In the genomic region with DNA sequence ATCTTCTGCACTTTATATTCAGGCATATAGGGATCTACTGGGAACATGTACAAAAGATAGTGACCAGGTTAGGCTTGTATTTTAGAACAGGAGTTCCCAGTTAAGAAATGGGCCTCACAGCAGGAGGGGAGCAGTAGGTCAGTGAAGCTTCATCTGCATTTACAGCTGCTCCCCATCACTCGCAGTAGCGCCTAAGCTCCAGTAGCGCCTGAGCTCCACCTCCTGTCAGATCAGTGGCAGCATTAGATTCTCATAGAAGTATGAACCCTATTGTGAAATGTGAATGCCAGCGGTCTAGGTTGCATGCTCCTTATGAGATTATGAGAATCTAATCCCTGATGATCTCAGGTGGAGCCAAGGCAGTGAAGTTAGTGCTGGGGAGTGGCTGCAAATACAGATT, we compare ENCODE assay signal across 29 cellular contexts.
DNase-seq lines count a peak whose midpoint lies in the region; ATAC-seq and TF ChIP-seq lines count a peak whose summit lies in the region.
"Had no signal": no experiment of that assay in that cellular context is flagged by ENCODE, and none has a peak within 500 bp of the region (broad histone marks: within the 10 kb centered on the region; RNA-seq: fewer than 3 reads in every experiment).

No MANE protein-coding gene starts in this region.

- H3K9me3 ChIP-seq in breast epithelium, result no peaks in the 10 kb centered on the region
- no peaks in the 10 kb centered on the region for H3K9me3 ChIP-seq in SJCRH30 (replicated peaks)
- no peaks in the 10 kb centered on the region for H3K9me3 ChIP-seq in iPS DF 6.9 (ENCODE audit: control insufficient read depth, insufficient read depth, low read length)
- H3K9me3 ChIP-seq: BLaER1, left lung, sigmoid colon, upper lobe of left lung had no signal

- intact Hi-C loops in MCF 10A (cut with micrococcal nuclease) (no loop called here), breast epithelium (cut with DNase I; ENCODE audit: low total_unique reads) (no loop called here)

- H3K4me1 ChIP-seq in breast epithelium, result no peaks in the 10 kb centered on the region
- H3K4me1 ChIP-seq in SJCRH30, result no peaks in the 10 kb centered on the region
- H3K4me1 ChIP-seq in iPS DF 6.9 (ENCODE audit: control insufficient read depth, insufficient read depth, low read length), result no peaks in the 10 kb centered on the region
- H3K4me1 ChIP-seq: BLaER1, left lung, parathyroid adenoma, sigmoid colon, upper lobe of left lung had no signal

- TF ChIP-seq POLR2A in breast epithelium (IDR thresholded peaks at IDR 0.05), result no peak

- no TSS peak for BruUV-seq in MCF 10A (replicated peaks; lab: Mats Ljungman, UMichigan)

- peak; percentile 26 for DNase-seq in MCF 10A (ENCODE audit: unreplicated experiment)
- no peak for DNase-seq in breast epithelium (ENCODE audit: low spot score in 2 of 2)
- peak; percentile 42 to 57 for DNase-seq in SJCRH30
- DNase-seq in iPS DF 6.9 (ENCODE audit: low read depth, low spot score), result peak; percentile 29
- no peak for DNase-seq in activated T-cell treated with anti-CD3 and anti-CD28 coated beads, Interleukin-2, amount 50 U/mL, for 4 hours
- no peak for DNase-seq in LoVo (ENCODE audit: low spot score)
- no peak for DNase-seq in COR-L47 (lab: John Stamatoyannopoulos, UW)
- no peak for DNase-seq in NCI-H1930 (lab: John Stamatoyannopoulos, UW)
- DNase-seq: ACHN; activated CD8-positive, alpha-beta T cell treated with anti-CD3 and anti-CD28 coated beads for 36 hours; activated gamma-delta T cell; activated naive CD8-positive, alpha-beta T cell treated with anti-CD3 and anti-CD28 coated beads, Interleukin-2, amount 50 U/mL, for 24 hours; activated T-cell treated with anti-CD3 and anti-CD28 coated beads for 4 hours; Calu3; effector memory CD8-positive, alpha-beta T cell; H7; left lung; midbrain; NCI-H2029; NCI-H446 treated with DMSO at 0.1 percent for 48 hours; nephron progenitor cell; RPMI8226; sigmoid colon; stimulated activated CD4-positive, alpha-beta T cell treated with anti-CD3 and anti-CD28 coated beads, Interleukin-15, amount 100 ng/mL, for 24 hours; T1000; upper lobe of left lung had no signal

- CTCF ChIA-PET in MCF 10A (lab: Yijun Ruan, JAX), result interaction anchor here (0.7 to 0.9 kb wide), 2 partner anchors 10 to 273 kb away, joined by 3 read pairs; no protein-coding TSS in a partner anchor

- H3K4me1 Mint-ChIP-seq in MCF 10A (ENCODE audit: insufficient read depth, unreplicated experiment), result no peaks in the 10 kb centered on the region
- H3K4me1 Mint-ChIP-seq in activated T-cell treated with anti-CD3 and anti-CD28 coated beads, Interleukin-2, amount 50 U/mL, for 4 hours (ENCODE audit: low read depth), result no peaks in the 10 kb centered on the region
- H3K4me1 Mint-ChIP-seq: activated naive CD8-positive, alpha-beta T cell treated with anti-CD3 and anti-CD28 coated beads, Interleukin-2, amount 50 U/mL, for 24 hours; brain; nephron progenitor cell had no signal

- H3K27ac ChIP-seq in breast epithelium (no peak overlapping the region), SJCRH30 (no peak overlapping the region), iPS DF 6.9 (ENCODE audit: low read length) (no peak overlapping the region)
- H3K27ac ChIP-seq: BLaER1, left lung, parathyroid adenoma, sigmoid colon, upper lobe of left lung had no signal

- no peak for ATAC-seq in activated T-cell treated with anti-CD3 and anti-CD28 coated beads, Interleukin-2, amount 50 U/mL, for 4 hours
- ATAC-seq: activated CD8-positive, alpha-beta T cell treated with anti-CD3 and anti-CD28 coated beads for 36 hours; activated naive CD8-positive, alpha-beta T cell treated with anti-CD3 and anti-CD28 coated beads, Interleukin-2, amount 50 U/mL, for 24 hours; effector memory CD8-positive, alpha-beta T cell; left lung had no signal

- no peak overlapping the region for H3K27ac Mint-ChIP-seq in MCF 10A (ENCODE audit: low read depth, unreplicated experiment)
- H3K27ac Mint-ChIP-seq: activated CD8-positive, alpha-beta T cell treated with anti-CD3 and anti-CD28 coated beads for 36 hours; activated naive CD8-positive, alpha-beta T cell treated with anti-CD3 and anti-CD28 coated beads, Interleukin-2, amount 50 U/mL, for 24 hours; brain; effector memory CD8-positive, alpha-beta T cell; nephron progenitor cell had no signal

- TF ChIP-seq CTCF in MCF 10A (IDR thresholded peaks at IDR 0.05; ENCODE audit: unreplicated experiment) (no peak), breast epithelium (IDR thresholded peaks at IDR 0.05) (no peak)

- no peaks in the 10 kb centered on the region for H3K27me3 ChIP-seq in breast epithelium
- H3K27me3 ChIP-seq in SJCRH30, result no peaks in the 10 kb centered on the region
- no peaks in the 10 kb centered on the region for H3K27me3 ChIP-seq in iPS DF 6.9 (ENCODE audit: control insufficient read depth, insufficient read depth, low read length)
- H3K27me3 ChIP-seq: BLaER1, left lung, sigmoid colon, upper lobe of left lung had no signal

- WGBS in iPS DF 6.9 (ENCODE audit: insufficient coverage, insufficient read length), result no CpG with 5 or more reads among the region's 4 CpGs

- H3K9me3 Mint-ChIP-seq in MCF 10A (ENCODE audit: unreplicated experiment), result peaks cover 7% of the 10 kb centered on the region
- H3K9me3 Mint-ChIP-seq in activated T-cell treated with anti-CD3 and anti-CD28 coated beads, Interleukin-2, amount 50 U/mL, for 4 hours, result no peaks in the 10 kb centered on the region
- H3K9me3 Mint-ChIP-seq: activated CD8-positive, alpha-beta T cell treated with anti-CD3 and anti-CD28 coated beads for 36 hours; activated naive CD8-positive, alpha-beta T cell treated with anti-CD3 and anti-CD28 coated beads, Interleukin-2, amount 50 U/mL, for 24 hours; brain; effector memory CD8-positive, alpha-beta T cell; nephron progenitor cell had no signal

- H3K4me3 ChIP-seq in breast epithelium, result no peak overlapping the region
- H3K4me3 ChIP-seq in SJCRH30, result no peak overlapping the region
- H3K4me3 ChIP-seq in iPS DF 6.9 (ENCODE audit: low read length), result no peak overlapping the region
- H3K4me3 ChIP-seq: BLaER1, left lung, sigmoid colon, upper lobe of left lung had no signal

- no peaks in the 10 kb centered on the region for H3K27me3 Mint-ChIP-seq in MCF 10A (ENCODE audit: insufficient read depth, unreplicated experiment)
- no peaks in the 10 kb centered on the region for H3K27me3 Mint-ChIP-seq in activated T-cell treated with anti-CD3 and anti-CD28 coated beads, Interleukin-2, amount 50 U/mL, for 4 hours (ENCODE audit: low read depth)
- H3K27me3 Mint-ChIP-seq: activated CD8-positive, alpha-beta T cell treated with anti-CD3 and anti-CD28 coated beads for 36 hours; activated naive CD8-positive, alpha-beta T cell treated with anti-CD3 and anti-CD28 coated beads, Interleukin-2, amount 50 U/mL, for 24 hours; effector memory CD8-positive, alpha-beta T cell had no signal

- H3K36me3 Mint-ChIP-seq in MCF 10A (ENCODE audit: insufficient read depth, unreplicated experiment), result no peaks in the 10 kb centered on the region
- no peaks in the 10 kb centered on the region for H3K36me3 Mint-ChIP-seq in activated T-cell treated with anti-CD3 and anti-CD28 coated beads, Interleukin-2, amount 50 U/mL, for 4 hours (ENCODE audit: insufficient read depth)
- H3K36me3 Mint-ChIP-seq: brain had no signal

- POLR2A ChIA-PET in MCF 10A (lab: Yijun Ruan, JAX), result no interaction called here

- no peaks in the 10 kb centered on the region for H3K36me3 ChIP-seq in breast epithelium
- H3K36me3 ChIP-seq in SJCRH30, result no peaks in the 10 kb centered on the region
- H3K36me3 ChIP-seq in iPS DF 6.9 (ENCODE audit: control insufficient read depth, insufficient read depth, low read length), result no peaks in the 10 kb centered on the region
- H3K36me3 ChIP-seq: BLaER1, left lung, sigmoid colon, upper lobe of left lung had no signal

- H3K4me3 Mint-ChIP-seq in MCF 10A (ENCODE audit: unreplicated experiment), result no peak overlapping the region
- H3K4me3 Mint-ChIP-seq in activated T-cell treated with anti-CD3 and anti-CD28 coated beads, Interleukin-2, amount 50 U/mL, for 4 hours, result no peak overlapping the region
- H3K4me3 Mint-ChIP-seq: activated CD8-positive, alpha-beta T cell treated with anti-CD3 and anti-CD28 coated beads for 36 hours; activated naive CD8-positive, alpha-beta T cell treated with anti-CD3 and anti-CD28 coated beads, Interleukin-2, amount 50 U/mL, for 24 hours; brain; effector memory CD8-positive, alpha-beta T cell; nephron progenitor cell had no signal

Comparison
In these comparisons a context has a peak if more than half of its experiments do, and no peak if none do; other contexts are left out.
1. DNase-seq: peak in MCF 10A (single experiment), SJCRH30 (2 of 2) and iPS DF 6.9 (single experiment); none in breast epithelium (0 of 2), activated T-cell treated with anti-CD3 and anti-CD28 coated beads, Interleukin-2, amount 50 U/mL, for 4 hours (single experiment), LoVo (single experiment), COR-L47 (single experiment) and NCI-H1930 (0 of 2).